8 cellular contexts compared by ENCODE assay signal in genomic region chr12:93742086-93742934, GRCh38.
DNase-seq lines count a peak whose midpoint lies in the region; ATAC-seq and TF ChIP-seq lines count a peak whose summit lies in the region.

No MANE protein-coding gene starts in this region.

- ATAC-seq in GM18502 (IDR thresholded peaks at IDR 0.05; ENCODE audit: poor library complexity, unreplicated experiment) (peak; percentile 90), HG03039 (IDR thresholded peaks at IDR 0.05; ENCODE audit: unreplicated experiment) (peak; percentile 76), left lobe of liver (peak; percentile 96)

- DNase-seq in NCI-H2227 (lab: John Stamatoyannopoulos, UW; ENCODE audit: unreplicated experiment) (peak; percentile 84), dermis blood vessel endothelial cell (peak; percentile 82), left lobe of liver (ENCODE audit: low spot score) (peak; percentile 83)
- DNase-seq in activated CD4-positive, alpha-beta T cell treated with anti-CD3 and anti-CD28 coated beads, Interleukin-2, amount 50 U/mL, for 1 hour: peak; percentile 46
- DNase-seq in stimulated activated CD4-positive, alpha-beta T cell treated with anti-CD3 and anti-CD28 coated beads, Interleukin-2, amount 100 ng/mL, for 24 hours: peak; percentile 51 to 70

- peak; percentile 74 for TF ChIP-seq CTCF in 22Rv1 (IDR thresholded peaks at IDR 0.05)

- 0 out of 2 replicates have a peak overlapping the region, but pooled peaks have one; percentile 19 for H3K27ac ChIP-seq in 22Rv1

Comparison
In these comparisons a context has a peak if more than half of its experiments do, and no peak if none do; other contexts are left out.
1. Peak in every context shown above with its lines: DNase-seq, ATAC-seq and H3K27ac ChIP-seq.